In genomic region chr1:51840743-51841461, GRCh38 we compare ENCODE assay signal across 15 cellular contexts. TPM values are rescaled to one million over a fixed set of nuclear protein-coding genes. Genes with fewer than 3 reads are reported as not detected.
DNase-seq lines count a peak whose midpoint lies in the region; ATAC-seq, FAIRE-seq and TF ChIP-seq lines count a peak whose summit lies in the region.
"Had no signal": no experiment of that assay in that cellular context is flagged by ENCODE, and none has a peak within 500 bp of the region (broad histone marks: within the 10 kb centered on the region; RNA-seq: fewer than 3 reads in every experiment).

No MANE protein-coding gene starts in this region.

- ATAC-seq in HG02642 (IDR thresholded peaks at IDR 0.05; ENCODE audit: poor library complexity, unreplicated experiment): no peak
- ATAC-seq: CD8-positive, alpha-beta T cell had no signal

- H3K79me2 ChIP-seq in endothelial cell of umbilical vein (ENCODE audit: control insufficient read depth, insufficient read depth, low read length) (peaks cover 11% of the 10 kb centered on the region), smooth muscle cell (ENCODE audit: low read depth) (peaks cover 42% of the 10 kb centered on the region)

- no peak overlapping the region for H3K4me2 ChIP-seq in endothelial cell of umbilical vein (ENCODE audit: insufficient read depth, low read length)
- H3K4me2 ChIP-seq in smooth muscle cell: no peak overlapping the region

- TF ChIP-seq CTCF in C4-2B (conservative IDR thresholded peaks at IDR 0.05) (no peak), endothelial cell of umbilical vein (IDR thresholded peaks at IDR 0.05; ENCODE audit: extremely low read depth in 1 of 2, insufficient read depth in 1 of 2, low read depth in 1 of 2, low read length in 2 of 2) (no peak), smooth muscle cell (IDR thresholded peaks at IDR 0.05; ENCODE audit: borderline replicate concordance, insufficient read depth, poor library complexity, severe bottlenecking) (no peak)

- H3K27me3 ChIP-seq in endothelial cell of umbilical vein (ENCODE audit: control insufficient read depth in 2 of 2, insufficient read depth in 2 of 2, low read length in 2 of 2): no peaks in the 10 kb centered on the region
- no peaks in the 10 kb centered on the region for H3K27me3 ChIP-seq in smooth muscle cell (ENCODE audit: low read depth)

- peak; percentile 4 for FAIRE-seq in endothelial cell of umbilical vein (lab: Jason Lieb, UNC)
- FAIRE-seq: H1 had no signal

- H4K20me1 ChIP-seq in endothelial cell of umbilical vein (replicated peaks; ENCODE audit: control insufficient read depth, extremely low read depth, insufficient read depth, low read length) (peaks cover 2% of the 10 kb centered on the region), smooth muscle cell (ENCODE audit: low read depth) (peaks cover 52% of the 10 kb centered on the region)

- H3F3A ChIP-seq in smooth muscle cell (ENCODE audit: low read depth): no peaks in the 10 kb centered on the region

- TF ChIP-seq POLR2A in endothelial cell of umbilical vein (IDR thresholded peaks at IDR 0.05; ENCODE audit: low read depth, low read length): no peak

- H3K9ac ChIP-seq in endothelial cell of umbilical vein (replicated peaks; ENCODE audit: extremely low read depth, insufficient read depth, low read length) (no peak overlapping the region), smooth muscle cell (ENCODE audit: low read depth) (no peak overlapping the region)

- H3K9me3 ChIP-seq in endothelial cell of umbilical vein (replicated peaks; ENCODE audit: control insufficient read depth, insufficient read depth, low read length): no peaks in the 10 kb centered on the region
- no peaks in the 10 kb centered on the region for H3K9me3 ChIP-seq in smooth muscle cell (replicated peaks; ENCODE audit: low read depth)

- no peaks in the 10 kb centered on the region for H3K9me1 ChIP-seq in endothelial cell of umbilical vein (replicated peaks; ENCODE audit: control insufficient read depth, extremely low read depth, insufficient read depth, low read length)

- intact Hi-C loops in endothelial cell of umbilical vein (cut with micrococcal nuclease): no loop called here

- no peak overlapping the region for H2AFZ ChIP-seq in endothelial cell of umbilical vein (ENCODE audit: low read depth, low read length)
- H2AFZ ChIP-seq in smooth muscle cell (ENCODE audit: low read depth): no peak overlapping the region

- DNase-seq in NCI-H146 (lab: John Stamatoyannopoulos, UW) (peak; percentile 20), NCI-H146 treated with DMSO at 0.1 percent for 48 hours (lab: John Stamatoyannopoulos, UW; ENCODE audit: unreplicated experiment) (no peak), NCI-H2171 (lab: John Stamatoyannopoulos, UW) (peak; percentile 42), endothelial cell of umbilical vein (ENCODE audit: low read depth, low spot score) (no peak), smooth muscle cell (lab: John Stamatoyannopoulos, UW; ENCODE audit: unreplicated experiment) (no peak), NCI-H510A (lab: John Stamatoyannopoulos, UW) (no peak)
- DNase-seq: Calu3; CD8-positive, alpha-beta T cell; NCI-H187 treated with DMSO at 0.1 percent for 48 hours; NCI-H446 treated with DMSO at 0.1 percent for 48 hours; Right ventricle myocardium superior had no signal

- H3K36me3 ChIP-seq in endothelial cell of umbilical vein (ENCODE audit: control insufficient read depth in 2 of 2, extremely low read depth in 1 of 2, insufficient read depth in 2 of 2, low read length in 2 of 2): peaks cover 0 to 4% of the 10 kb centered on the region in 2 experiments
- peaks cover 13% of the 10 kb centered on the region for H3K36me3 ChIP-seq in smooth muscle cell (ENCODE audit: low read depth)

- H3K27ac ChIP-seq in C4-2B (peak overlapping the region; percentile 41), endothelial cell of umbilical vein (ENCODE audit: insufficient read depth, low read depth, low read length) (no peak overlapping the region), smooth muscle cell (ENCODE audit: low read depth) (no peak overlapping the region)
- H3K27ac ChIP-seq: HL-60 had no signal

- CTCF ChIA-PET in endothelial cell of umbilical vein (lab: Charles Lee): interaction anchor here (1.0 kb wide), 1 partner anchor 30 kb away, joined by 3 read pairs; no protein-coding TSS in a partner anchor

- no TSS peak for BruUV-seq in endothelial cell of umbilical vein (replicated peaks; lab: Mats Ljungman, UMichigan)

- H3K4me1 ChIP-seq in endothelial cell of umbilical vein (ENCODE audit: control insufficient read depth, extremely low read depth, insufficient read depth, low read length) (no peaks in the 10 kb centered on the region), smooth muscle cell (ENCODE audit: low read depth) (no peaks in the 10 kb centered on the region)

- dilution Hi-C loops in endothelial cell of umbilical vein (cut with MboI; ENCODE audit: extremely low pct_ligation_motif_present, low sequenced_read_pairs): no loop called here

- 96% methylated on average over 4 of the region's 4 CpGs for WGBS in smooth muscle cell (ENCODE audit: low lambda C conversion rate)

- POLR2A ChIA-PET in endothelial cell of umbilical vein (lab: Charles Lee): no interaction called here

- H3K4me3 ChIP-seq in endothelial cell of umbilical vein (replicated peaks in 1 of 3; ENCODE audit: insufficient read depth in 1 of 3, low read depth in 1 of 3, low read length in 3 of 3): no peak overlapping the region
- no peak overlapping the region for H3K4me3 ChIP-seq in smooth muscle cell

TF ChIP-seq in endothelial cell of umbilical vein, 7 proteins besides CTCF, POLR2A, EP300 and RAD21:
- TF ChIP-seq MAX (IDR thresholded peaks at IDR 0.05; ENCODE audit: insufficient read depth, insufficient read length) (no peak), JUN (IDR thresholded peaks at IDR 0.05; ENCODE audit: borderline replicate concordance, insufficient read depth, insufficient read length, low read depth) (no peak), GATA2 (IDR thresholded peaks at IDR 0.05; ENCODE audit: insufficient read depth, insufficient read length, low read depth, low read length) (no peak), FOS (IDR thresholded peaks at IDR 0.05; ENCODE audit: borderline replicate concordance, insufficient read depth, low read length) (no peak), POLR2AphosphoS5 (IDR thresholded peaks at IDR 0.05; ENCODE audit: insufficient read depth, low read depth, low read length) (no peak), MYC (IDR thresholded peaks at IDR 0.05; ENCODE audit: low read depth, low read length) (no peak), EZH2 (IDR thresholded peaks at IDR 0.05; ENCODE audit: borderline replicate concordance, low read depth, low read length, severe bottlenecking) (no peak)

RNA-seq across cellular contexts. Expression of gene NRDC, which starts 37.6 kb away (rescaled TPM):
- total RNA-seq in endothelial cell of umbilical vein (125 and 146 TPM in 2 replicates), smooth muscle cell (81.5 and 88.4 TPM in 2 replicates)
- polyA plus RNA-seq in endothelial cell of umbilical vein (35.6 and 41.8 TPM in 2 replicates), smooth muscle cell (95.2 and 96.1 TPM in 2 replicates)
- polyA plus RNA-seq in endothelial cell of umbilical vein (2011; cell fraction: cytosol; rRNA removed): 55.8 and 62.4 TPM in 2 replicates
- 154 and 169 TPM in 2 replicates for polyA plus RNA-seq in endothelial cell of umbilical vein (2011; cell fraction: nucleus; rRNA removed)
- polyA plus RNA-seq in endothelial cell of umbilical vein (2012): 99.9 and 148 TPM in 2 replicates
- 121 and 129 TPM in 2 replicates for polyA minus RNA-seq in endothelial cell of umbilical vein
- 80.1 TPM for polyA minus RNA-seq in endothelial cell of umbilical vein (2011; cell fraction: cytosol; rRNA and poly(A)+ RNA removed)
- 75.6 and 104 TPM in 2 replicates for polyA minus RNA-seq in endothelial cell of umbilical vein (2011; cell fraction: nucleus; rRNA and poly(A)+ RNA removed)

Comparison
In these comparisons a context has a peak if more than half of its experiments do, and no peak if none do; other contexts are left out.
1. DNase-seq: peak in NCI-H146 (single experiment) and NCI-H2171 (single experiment); none in NCI-H146 treated with DMSO at 0.1 percent for 48 hours (single experiment), endothelial cell of umbilical vein (single experiment), smooth muscle cell (single experiment) and NCI-H510A (single experiment).